In the genomic region with DNA sequence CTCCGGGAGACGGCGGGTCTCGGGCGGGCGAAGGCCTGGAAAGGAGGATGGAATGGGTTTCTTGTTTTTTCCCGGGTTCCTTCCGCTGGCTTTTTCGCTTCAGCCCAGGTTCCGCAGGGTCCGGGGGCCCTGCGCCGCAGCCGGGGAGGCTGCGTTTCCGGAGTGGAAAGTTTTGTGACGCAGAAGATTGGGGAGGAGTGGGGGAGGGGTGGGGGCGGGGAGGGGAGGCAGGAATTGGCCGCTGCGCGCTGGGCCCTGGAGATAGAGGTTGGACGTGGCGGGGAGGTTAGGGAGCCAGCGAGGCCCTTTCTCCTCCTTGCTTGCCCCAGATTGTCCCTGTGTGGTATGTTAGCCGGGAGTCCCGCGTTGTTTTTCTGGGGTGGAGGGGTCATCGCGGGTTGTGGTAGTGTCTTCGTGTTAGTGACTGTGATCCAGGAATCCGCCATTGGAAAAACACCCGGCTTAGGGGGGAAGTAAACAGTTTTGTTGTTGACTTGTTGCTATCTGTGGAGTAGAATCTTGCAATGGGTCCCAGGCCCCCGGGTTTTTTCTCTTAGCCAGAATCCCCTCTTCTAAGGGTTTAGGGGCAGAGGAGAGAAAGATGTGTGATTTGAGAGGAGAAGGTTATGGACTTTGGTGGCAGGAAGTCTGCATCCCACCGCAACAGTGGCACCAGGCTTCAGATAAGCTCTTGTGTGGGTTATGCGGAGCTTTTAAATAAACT, we compare ENCODE assay signal across 8 cellular contexts.
A peak's percentile ranks its signal among the peaks of the same experiment; 100 is the strongest.
DNase-seq lines count a peak whose midpoint lies in the region; TF ChIP-seq lines count a peak whose summit lies in the region.

No MANE protein-coding gene starts in this region.

- DNase-seq in NCI-H146 (lab: John Stamatoyannopoulos, UW) (peak; percentile 52), NCI-H146 treated with DMSO at 0.1 percent for 48 hours (lab: John Stamatoyannopoulos, UW; ENCODE audit: unreplicated experiment) (no peak), HL-60 (ENCODE audit: low read depth in 1 of 2, low spot score in 1 of 2) (peak in 1 of 2 experiments; percentile 62), caudate nucleus (lab: John Stamatoyannopoulos, UW) (peak in 38 of 61 donors; percentile 7 to 83 (median 46)), left kidney (ENCODE audit: low read depth, low spot score) (peak; percentile 68), foreskin melanocyte (no peak)
- peak; percentile 41 for DNase-seq in stimulated activated CD4-positive, alpha-beta T cell treated with anti-CD3 and anti-CD28 coated beads, Interleukin-2, amount 100 ng/mL, for 4 hours (ENCODE audit: low read depth)

- H3K27me3 ChIP-seq in HL-60 (ENCODE audit: insufficient read depth, poor library complexity, severe bottlenecking): no peaks in the 10 kb centered on the region

- peak overlapping the region; percentile 69 for H3K4me3 ChIP-seq in HL-60 (replicated peaks; ENCODE audit: insufficient read depth, low read length)
- H3K4me3 ChIP-seq in WI38 (ENCODE audit: low read depth, low read length): peak overlapping the region; percentile 100

- TF ChIP-seq CTCF in HL-60 (IDR thresholded peaks at IDR 0.05; ENCODE audit: insufficient read depth, low read length) (no peak), WI38 (IDR thresholded peaks at IDR 0.05; ENCODE audit: low read depth, low read length) (no peak)

- H3K27ac ChIP-seq in HL-60 (replicated peaks): peak overlapping the region; percentile 100
- peak overlapping the region; percentile 100 for H3K27ac ChIP-seq in caudate nucleus (ENCODE audit: low read depth, low read length)

Comparison
In these comparisons a context has a peak if more than half of its experiments do, and no peak if none do; other contexts are left out.
1. DNase-seq: peak in NCI-H146 (single experiment), caudate nucleus (38 of 61), left kidney (single experiment) and stimulated activated CD4-positive, alpha-beta T cell treated with anti-CD3 and anti-CD28 coated beads, Interleukin-2, amount 100 ng/mL, for 4 hours (single experiment); none in NCI-H146 treated with DMSO at 0.1 percent for 48 hours (single experiment) and foreskin melanocyte (single experiment).